ENCODE assay signal across 1 cellular context in the genomic region with DNA sequence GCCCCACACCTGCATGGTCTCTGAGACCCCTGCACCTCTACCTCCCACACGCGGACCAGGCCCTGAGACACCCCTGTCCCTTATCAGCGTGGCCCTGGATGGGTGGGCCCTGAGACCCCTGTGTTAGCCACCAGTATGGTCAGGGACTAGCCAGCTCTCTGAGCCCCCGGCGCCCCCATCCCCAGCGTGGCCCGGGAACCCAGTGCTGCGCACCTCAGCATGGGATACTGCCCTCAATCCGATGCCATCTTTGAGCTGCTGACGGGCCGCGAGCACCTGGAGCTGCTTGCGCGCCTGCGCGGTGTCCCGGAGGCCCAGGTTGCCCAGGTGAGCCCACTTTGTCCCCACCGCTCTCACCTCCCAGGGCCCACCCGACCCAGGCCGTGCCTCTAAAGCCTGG.
TF ChIP-seq lines count a peak whose summit lies in the region.

No MANE protein-coding gene starts in this region.

TF ChIP-seq in WTC11, 78 proteins besides CTCF, POLR2A, EP300 and RAD21 (continued from another document):
- TF ChIP-seq, protein P1, sequence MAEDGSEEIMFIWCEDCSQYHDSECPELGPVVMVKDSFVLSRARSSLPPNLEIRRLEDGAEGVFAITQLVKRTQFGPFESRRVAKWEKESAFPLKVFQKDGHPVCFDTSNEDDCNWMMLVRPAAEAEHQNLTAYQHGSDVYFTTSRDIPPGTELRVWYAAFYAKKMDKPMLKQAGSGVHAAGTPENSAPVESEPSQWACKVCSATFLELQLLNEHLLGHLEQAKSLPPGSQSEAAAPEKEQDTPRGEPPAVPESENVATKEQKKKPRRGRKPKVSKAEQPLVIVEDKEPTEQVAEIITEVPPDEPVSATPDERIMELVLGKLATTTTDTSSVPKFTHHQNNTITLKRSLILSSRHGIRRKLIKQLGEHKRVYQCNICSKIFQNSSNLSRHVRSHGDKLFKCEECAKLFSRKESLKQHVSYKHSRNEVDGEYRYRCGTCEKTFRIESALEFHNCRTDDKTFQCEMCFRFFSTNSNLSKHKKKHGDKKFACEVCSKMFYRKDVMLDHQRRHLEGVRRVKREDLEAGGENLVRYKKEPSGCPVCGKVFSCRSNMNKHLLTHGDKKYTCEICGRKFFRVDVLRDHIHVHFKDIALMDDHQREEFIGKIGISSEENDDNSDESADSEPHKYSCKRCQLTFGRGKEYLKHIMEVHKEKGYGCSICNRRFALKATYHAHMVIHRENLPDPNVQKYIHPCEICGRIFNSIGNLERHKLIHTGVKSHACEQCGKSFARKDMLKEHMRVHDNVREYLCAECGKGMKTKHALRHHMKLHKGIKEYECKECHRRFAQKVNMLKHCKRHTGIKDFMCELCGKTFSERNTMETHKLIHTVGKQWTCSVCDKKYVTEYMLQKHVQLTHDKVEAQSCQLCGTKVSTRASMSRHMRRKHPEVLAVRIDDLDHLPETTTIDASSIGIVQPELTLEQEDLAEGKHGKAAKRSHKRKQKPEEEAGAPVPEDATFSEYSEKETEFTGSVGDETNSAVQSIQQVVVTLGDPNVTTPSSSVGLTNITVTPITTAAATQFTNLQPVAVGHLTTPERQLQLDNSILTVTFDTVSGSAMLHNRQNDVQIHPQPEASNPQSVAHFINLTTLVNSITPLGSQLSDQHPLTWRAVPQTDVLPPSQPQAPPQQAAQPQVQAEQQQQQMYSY (CRISPR knock-in tag; IDR thresholded peaks at IDR 0.05) = no peak
TF ChIP-seq in WTC11: peak in this region for 0.
